In genomic region chr2:239192975-239193374, GRCh38 we compare ENCODE assay signal across 18 cellular contexts.
"Had no signal": no experiment of that assay in that cellular context is flagged by ENCODE, and none has a peak within 500 bp of the region (broad histone marks: within the 10 kb centered on the region; RNA-seq: fewer than 3 reads in every experiment).

No MANE protein-coding gene starts in this region.

- H3K27ac ChIP-seq: left ventricle myocardium inferior, ovary, upper lobe of left lung, WERI-Rb-1 had no signal

- ATAC-seq: activated T-cell treated with anti-CD3 and anti-CD28 coated beads, Interleukin-2, amount 50 U/mL, for 4 hours; stimulated activated naive CD8-positive, alpha-beta T cell treated with anti-CD3 and anti-CD28 coated beads, Interleukin-15, amount 100 ng/mL, for 72 hours had no signal

- DNase-seq: activated CD4-positive, alpha-beta T cell treated with anti-CD3 and anti-CD28 coated beads for 4 hours; activated effector memory CD4-positive, alpha-beta T cell treated with anti-CD3 and anti-CD28 coated beads, Interleukin-2, amount 50 U/mL, for 16 hours; activated naive CD8-positive, alpha-beta T cell treated with anti-CD3 and anti-CD28 coated beads for 36 hours; activated T-cell treated with anti-CD3 and anti-CD28 coated beads, Interleukin-2, amount 50 U/mL, for 4 hours; central memory CD4-positive, alpha-beta T cell; dermis blood vessel endothelial cell; immature natural killer cell; left ventricle myocardium inferior; mesendoderm; nephron progenitor cell; stimulated activated CD4-positive, alpha-beta T cell treated with anti-CD3 and anti-CD28 coated beads, Interleukin-15, amount 100 ng/mL, for 24 hours; stimulated activated CD4-positive, alpha-beta T cell treated with anti-CD3 and anti-CD28 coated beads, Interleukin-4, amount 100 ng/mL, for 24 hours; stimulated activated naive CD8-positive, alpha-beta T cell treated with anti-CD3 and anti-CD28 coated beads, Interleukin-15, amount 100 ng/mL, for 72 hours; T1000; WERI-Rb-1 had no signal

- H3K27me3 ChIP-seq: esophagus muscularis mucosa, ovary, upper lobe of left lung had no signal

- H3K4me3 ChIP-seq: esophagus muscularis mucosa, left ventricle myocardium inferior, ovary, upper lobe of left lung had no signal

- H3K36me3 ChIP-seq: ovary had no signal

- H3K9me3 ChIP-seq: upper lobe of left lung had no signal
